Comparison of ENCODE assay signal across 10 cellular contexts in genomic region chr9:4663956-4664355, GRCh38. TPM values are rescaled to one million over a fixed set of nuclear protein-coding genes. Genes with fewer than 3 reads are reported as not detected.
DNase-seq lines count a peak whose midpoint lies in the region; ATAC-seq and TF ChIP-seq lines count a peak whose summit lies in the region.
"Had no signal": no experiment of that assay in that cellular context is flagged by ENCODE, and none has a peak within 500 bp of the region (broad histone marks: within the 10 kb centered on the region; RNA-seq: fewer than 3 reads in every experiment).

No MANE protein-coding gene starts in this region.

- no peaks in the 10 kb centered on the region for H3K9me3 ChIP-seq in suprapubic skin

- TF ChIP-seq POLR2A in suprapubic skin (IDR thresholded peaks at IDR 0.05): no peak

- peaks cover 2% of the 10 kb centered on the region for H3K36me3 Mint-ChIP-seq in activated T-cell treated with anti-CD3 and anti-CD28 coated beads, Interleukin-2, amount 50 U/mL, for 24 hours (ENCODE audit: low read depth)
- H3K36me3 Mint-ChIP-seq in WTC11: peaks cover 5% of the 10 kb centered on the region
- H3K36me3 Mint-ChIP-seq: stimulated activated naive B cell treated with anti-CD40 and anti-IgM and Interleukin-4, amounts not matched to agents 10 μg/mL and 1 μg/mL and 100 μg/mL, for 72 hours had no signal

- POLR2A ChIA-PET in WTC11 (lab: Charles Lee): interaction anchor here (3.4 kb wide), 1 partner anchor 16 kb away, joined by 14 read pairs; the partner anchor contains the start of gene CDC37L1

- no peak for ATAC-seq in WTC11
- ATAC-seq: stimulated activated naive B cell treated with anti-CD40 and anti-IgM and Interleukin-4, amounts not matched to agents 10 μg/mL and 1 μg/mL and 100 μg/mL, for 72 hours had no signal

- CTCF ChIA-PET in WTC11 (lab: Charles Lee): interaction anchor here (2.4 kb wide), 1 partner anchor 79 kb away, joined by 8 read pairs; no protein-coding TSS in a partner anchor

- no peak for TF ChIP-seq EP300 in suprapubic skin (IDR thresholded peaks at IDR 0.05)

- TF ChIP-seq CTCF in WTC11 (IDR thresholded peaks at IDR 0.05) (no peak), suprapubic skin (IDR thresholded peaks at IDR 0.05) (no peak)

- H3K27ac ChIP-seq in suprapubic skin: no peak overlapping the region

- no peaks in the 10 kb centered on the region for H3K36me3 ChIP-seq in suprapubic skin

- H3K27me3 Mint-ChIP-seq in activated T-cell treated with anti-CD3 and anti-CD28 coated beads, Interleukin-2, amount 50 U/mL, for 24 hours: no peaks in the 10 kb centered on the region
- no peaks in the 10 kb centered on the region; the same call in 1 of the 2 replicates for H3K27me3 Mint-ChIP-seq in WTC11 (ENCODE audit: low read depth)

- no peaks in the 10 kb centered on the region for H3K27me3 ChIP-seq in suprapubic skin

- peak overlapping the region; percentile 89 for H3K4me3 Mint-ChIP-seq in activated T-cell treated with anti-CD3 and anti-CD28 coated beads, Interleukin-2, amount 50 U/mL, for 24 hours
- H3K4me3 Mint-ChIP-seq in WTC11: peak overlapping the region; percentile 82

- no peaks in the 10 kb centered on the region for H3K9me3 Mint-ChIP-seq in activated T-cell treated with anti-CD3 and anti-CD28 coated beads, Interleukin-2, amount 50 U/mL, for 24 hours
- H3K9me3 Mint-ChIP-seq in WTC11: peaks cover 5% of the 10 kb centered on the region; the same call in 1 of the 2 replicates
- H3K9me3 Mint-ChIP-seq: stimulated activated naive B cell treated with anti-CD40 and anti-IgM and Interleukin-4, amounts not matched to agents 10 μg/mL and 1 μg/mL and 100 μg/mL, for 72 hours had no signal

- H3K4me1 Mint-ChIP-seq in activated T-cell treated with anti-CD3 and anti-CD28 coated beads, Interleukin-2, amount 50 U/mL, for 24 hours (ENCODE audit: low read depth): peaks cover 77% of the 10 kb centered on the region
- H3K4me1 Mint-ChIP-seq in WTC11: peaks cover 59% of the 10 kb centered on the region

- H3K27ac Mint-ChIP-seq in activated T-cell treated with anti-CD3 and anti-CD28 coated beads, Interleukin-2, amount 50 U/mL, for 24 hours: no peak overlapping the region
- H3K27ac Mint-ChIP-seq in WTC11: no peak overlapping the region

- peak overlapping the region; percentile 98 for H3K4me3 ChIP-seq in suprapubic skin

- H3K4me1 ChIP-seq in suprapubic skin: peaks cover 48% of the 10 kb centered on the region

- WGBS in suprapubic skin: 85% methylated on average over 3 of the region's 3 CpGs

- no peak for DNase-seq in activated T-cell treated with anti-CD3 and anti-CD28 coated beads, Interleukin-2, amount 50 U/mL, for 24 hours
- DNase-seq in activated T-cell treated with anti-CD3 and anti-CD28 coated beads, Interleukin-2, amount 50 U/mL, for 48 hours: no peak
- no peak for DNase-seq in WTC11 (ENCODE audit: low spot score)
- peak; percentile 36 for DNase-seq in inferior parietal cortex (ENCODE audit: extremely low spot score)
- DNase-seq in suprapubic skin (ENCODE audit: low spot score in 2 of 2): no peak
- DNase-seq in NCI-H1105 treated with DMSO at 0.1 percent for 48 hours (lab: John Stamatoyannopoulos, UW): no peak
- no peak for DNase-seq in NCI-H226
- DNase-seq in NCI-H82 (lab: John Stamatoyannopoulos, UW): no peak
- DNase-seq: islet precursor cell; stimulated activated naive B cell treated with anti-CD40 and anti-IgM and Interleukin-4, amounts not matched to agents 10 μg/mL and 1 μg/mL and 100 μg/mL, for 72 hours had no signal

TF ChIP-seq in WTC11, 78 proteins besides CTCF, POLR2A, EP300 and RAD21:
- TF ChIP-seq MXD4 (CRISPR knock-in tag; IDR thresholded peaks at IDR 0.05; ENCODE audit: borderline replicate concordance) (no peak), SMAD4 (CRISPR knock-in tag; IDR thresholded peaks at IDR 0.05) (no peak), ATF2 (CRISPR knock-in tag; IDR thresholded peaks at IDR 0.05; ENCODE audit: borderline replicate concordance, low read depth) (no peak), ZNF232 (CRISPR knock-in tag; IDR thresholded peaks at IDR 0.05) (no peak), CBFB (CRISPR knock-in tag; IDR thresholded peaks at IDR 0.05; ENCODE audit: low read depth) (no peak), ZNF121 (CRISPR knock-in tag; IDR thresholded peaks at IDR 0.05) (no peak)
- TF ChIP-seq, protein P1, sequence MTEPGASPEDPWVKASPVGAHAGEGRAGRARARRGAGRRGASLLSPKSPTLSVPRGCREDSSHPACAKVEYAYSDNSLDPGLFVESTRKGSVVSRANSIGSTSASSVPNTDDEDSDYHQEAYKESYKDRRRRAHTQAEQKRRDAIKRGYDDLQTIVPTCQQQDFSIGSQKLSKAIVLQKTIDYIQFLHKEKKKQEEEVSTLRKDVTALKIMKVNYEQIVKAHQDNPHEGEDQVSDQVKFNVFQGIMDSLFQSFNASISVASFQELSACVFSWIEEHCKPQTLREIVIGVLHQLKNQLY (CRISPR knock-in tag; IDR thresholded peaks at IDR 0.05): no peak
- TF ChIP-seq, protein P2, sequence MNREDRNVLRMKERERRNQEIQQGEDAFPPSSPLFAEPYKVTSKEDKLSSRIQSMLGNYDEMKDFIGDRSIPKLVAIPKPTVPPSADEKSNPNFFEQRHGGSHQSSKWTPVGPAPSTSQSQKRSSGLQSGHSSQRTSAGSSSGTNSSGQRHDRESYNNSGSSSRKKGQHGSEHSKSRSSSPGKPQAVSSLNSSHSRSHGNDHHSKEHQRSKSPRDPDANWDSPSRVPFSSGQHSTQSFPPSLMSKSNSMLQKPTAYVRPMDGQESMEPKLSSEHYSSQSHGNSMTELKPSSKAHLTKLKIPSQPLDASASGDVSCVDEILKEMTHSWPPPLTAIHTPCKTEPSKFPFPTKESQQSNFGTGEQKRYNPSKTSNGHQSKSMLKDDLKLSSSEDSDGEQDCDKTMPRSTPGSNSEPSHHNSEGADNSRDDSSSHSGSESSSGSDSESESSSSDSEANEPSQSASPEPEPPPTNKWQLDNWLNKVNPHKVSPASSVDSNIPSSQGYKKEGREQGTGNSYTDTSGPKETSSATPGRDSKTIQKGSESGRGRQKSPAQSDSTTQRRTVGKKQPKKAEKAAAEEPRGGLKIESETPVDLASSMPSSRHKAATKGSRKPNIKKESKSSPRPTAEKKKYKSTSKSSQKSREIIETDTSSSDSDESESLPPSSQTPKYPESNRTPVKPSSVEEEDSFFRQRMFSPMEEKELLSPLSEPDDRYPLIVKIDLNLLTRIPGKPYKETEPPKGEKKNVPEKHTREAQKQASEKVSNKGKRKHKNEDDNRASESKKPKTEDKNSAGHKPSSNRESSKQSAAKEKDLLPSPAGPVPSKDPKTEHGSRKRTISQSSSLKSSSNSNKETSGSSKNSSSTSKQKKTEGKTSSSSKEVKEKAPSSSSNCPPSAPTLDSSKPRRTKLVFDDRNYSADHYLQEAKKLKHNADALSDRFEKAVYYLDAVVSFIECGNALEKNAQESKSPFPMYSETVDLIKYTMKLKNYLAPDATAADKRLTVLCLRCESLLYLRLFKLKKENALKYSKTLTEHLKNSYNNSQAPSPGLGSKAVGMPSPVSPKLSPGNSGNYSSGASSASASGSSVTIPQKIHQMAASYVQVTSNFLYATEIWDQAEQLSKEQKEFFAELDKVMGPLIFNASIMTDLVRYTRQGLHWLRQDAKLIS (CRISPR knock-in tag; IDR thresholded peaks at IDR 0.05; ENCODE audit: borderline replicate concordance): no peak
TF ChIP-seq in WTC11: peak in this region for 0.

RNA-seq across cellular contexts. Expression of gene PLPP6, which starts 1.9 kb away (rescaled TPM):
- total RNA-seq in WTC11 (2021) (13.4 to 13.5 TPM (median 13.5 TPM) in 3 replicates), suprapubic skin (10 to 100 TPM in 3 of 4 donors, 1 to 10 TPM in 1; 8.4 to 15.1 (median 12.8) TPM)

RNA-seq across cellular contexts. Expression of gene SPATA6L, which starts 2.3 kb away (rescaled TPM):
- total RNA-seq in WTC11 (2021): 1.7 to 2.5 TPM (median 1.8 TPM) in 3 replicates
- total RNA-seq in suprapubic skin: 10 to 100 TPM in 1 of 4 donors, 1 to 10 TPM in 3; 1.2 to 23.8 (median 3.4) TPM

RNA-seq across cellular contexts. Expression of gene CDC37L1, which starts 15.4 kb away (rescaled TPM):
- total RNA-seq in WTC11 (2021) (16.7 to 20.1 TPM (median 18.8 TPM) in 3 replicates), suprapubic skin (10 to 100 TPM; 17.3 to 26.1 (median 23.5) TPM)
